In the genomic region with DNA sequence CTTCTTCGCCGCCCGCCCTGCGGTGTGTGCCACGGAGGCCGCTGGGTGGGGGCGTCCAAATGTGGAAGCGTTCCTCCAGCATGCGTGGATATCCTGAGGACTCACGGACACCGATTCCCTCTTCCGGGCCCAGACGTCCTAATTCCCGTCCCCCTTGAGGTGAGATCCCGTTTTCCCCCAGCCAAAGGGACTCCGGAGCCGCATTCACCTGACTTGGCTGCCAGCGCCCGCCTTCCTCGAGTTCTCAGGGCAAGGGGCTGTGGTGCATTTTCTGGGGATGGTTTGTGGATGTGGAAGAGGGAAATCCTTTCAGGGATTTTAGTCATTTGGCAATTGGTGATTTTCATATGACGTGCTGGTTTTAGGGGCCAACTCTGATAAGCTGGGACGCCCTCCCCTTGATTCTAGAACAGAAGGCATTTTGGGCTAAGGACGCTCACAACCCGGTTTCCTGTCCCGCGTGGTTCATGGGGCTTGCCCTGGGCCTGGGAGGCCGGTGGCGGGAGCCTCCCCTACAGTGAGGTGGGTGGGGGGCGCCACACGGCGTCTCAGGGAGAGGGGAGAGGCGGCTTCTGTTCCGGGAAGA, we compare ENCODE assay signal across 13 cellular contexts.
A peak's percentile ranks its signal among the peaks of the same experiment; 100 is the strongest.
DNase-seq lines count a peak whose midpoint lies in the region; ATAC-seq and TF ChIP-seq lines count a peak whose summit lies in the region.
"Had no signal": no experiment of that assay in that cellular context is flagged by ENCODE, and none has a peak within 500 bp of the region (broad histone marks: within the 10 kb centered on the region; RNA-seq: fewer than 3 reads in every experiment).

No MANE protein-coding gene starts in this region.

- no peak overlapping the region for H2BK5ac ChIP-seq in mesendoderm (ENCODE audit: low read length)

- no peak overlapping the region for H4K5ac ChIP-seq in mesendoderm (ENCODE audit: low read length)

- intact Hi-C loops in esophagus muscularis mucosa (cut with DNase I) (no loop called here), spleen (cut with DNase I; ENCODE audit: low total_unique reads) (no loop called here)

- no peak overlapping the region for H2BK15ac ChIP-seq in mesendoderm (replicated peaks; ENCODE audit: low read depth)

- no peak overlapping the region for H2AK5ac ChIP-seq in mesendoderm (ENCODE audit: low read length)

- no peak overlapping the region for H4K8ac ChIP-seq in mesendoderm (ENCODE audit: low read depth, low read length)

- peak overlapping the region; percentile 45 for H3K18ac ChIP-seq in mesendoderm (ENCODE audit: low read length)

- H3K4me2 ChIP-seq in mesendoderm (ENCODE audit: low read length): peak overlapping the region; percentile 88

- peak overlapping the region; percentile 65 for H3K9ac ChIP-seq in HUES64 (ENCODE audit: low read depth, low read length)
- peak overlapping the region; percentile 59 for H3K9ac ChIP-seq in mesendoderm (ENCODE audit: low read length)
- H3K9ac ChIP-seq: GM23248 had no signal

- H3K27me3 ChIP-seq in HUES64 (ENCODE audit: insufficient read depth, low read length): peaks cover 34% of the 10 kb centered on the region
- peaks cover 0 to 66% (median 25%) of the 10 kb centered on the region in 4 donors for H3K27me3 ChIP-seq in esophagus muscularis mucosa
- H3K27me3 ChIP-seq in mesendoderm (ENCODE audit: insufficient read depth, low read length, poor library complexity): peaks cover 3% of the 10 kb centered on the region
- H3K27me3 ChIP-seq in spleen (replicated peaks in 1 of 7): peaks cover 0 to 51% (median 27%) of the 10 kb centered on the region in 7 donors

- no peak for TF ChIP-seq POLR2A in esophagus muscularis mucosa (IDR thresholded peaks at IDR 0.05; ENCODE audit: low read depth)
- no peak for TF ChIP-seq POLR2A in spleen (IDR thresholded peaks at IDR 0.05)

- no peaks in the 10 kb centered on the region for H3K9me3 ChIP-seq in HUES64 (ENCODE audit: insufficient read depth, low read depth, low read length)
- H3K9me3 ChIP-seq in esophagus muscularis mucosa: no peaks in the 10 kb centered on the region
- peaks cover 0 to 17% (median 9%) of the 10 kb centered on the region in 8 donors for H3K9me3 ChIP-seq in spleen

- no peaks in the 10 kb centered on the region for H3K79me1 ChIP-seq in mesendoderm (ENCODE audit: low read length)

- H3K27ac ChIP-seq in HUES64 (ENCODE audit: low read depth, low read length): no peak overlapping the region
- no peak overlapping the region for H3K27ac ChIP-seq in esophagus muscularis mucosa (replicated peaks in 1 of 4)
- H3K27ac ChIP-seq in mesendoderm (ENCODE audit: low read depth, low read length): no peak overlapping the region
- H3K27ac ChIP-seq in spleen: no peak overlapping the region
- H3K27ac ChIP-seq: GM23248, SK-N-MC had no signal

- DNase-seq in esophagus muscularis mucosa (ENCODE audit: extremely low spot score) (no peak), mesendoderm (peak; percentile 43), spleen (no peak), NCI-H128 (lab: John Stamatoyannopoulos, UW; ENCODE audit: unreplicated experiment) (no peak)
- no peak for DNase-seq in stimulated activated CD4-positive, alpha-beta T cell treated with anti-CD3 and anti-CD28 coated beads, Interleukin-12 subunit alpha, Interleukin-12 subunit beta, amount 100 ng/mL, for 4 hours
- DNase-seq: activated CD4-positive, CD25-positive, alpha-beta regulatory T cell; GM23248; occipital lobe; stimulated activated CD4-positive, alpha-beta T cell treated with anti-CD3 and anti-CD28 coated beads, Interleukin-1b, Interleukin-23, amount 100 ng/mL, for 48 hours had no signal

- H3K4me1 ChIP-seq in HUES64 (ENCODE audit: insufficient read depth, low read length): 0 out of 2 replicates have a peak, but pooled peaks cover 6% of the 10 kb centered on the region
- H3K4me1 ChIP-seq in esophagus muscularis mucosa: peaks cover 8 to 18% (median 16%) of the 10 kb centered on the region in 4 donors
- H3K4me1 ChIP-seq in mesendoderm (ENCODE audit: control insufficient read depth, low read depth, low read length): no peaks in the 10 kb centered on the region
- H3K4me1 ChIP-seq in spleen: peaks cover 3 to 16% (median 10%) of the 10 kb centered on the region in 6 donors

- TF ChIP-seq EP300 in esophagus muscularis mucosa (IDR thresholded peaks at IDR 0.05): no peak

- no peak for ATAC-seq in HG02970 (IDR thresholded peaks at IDR 0.05; ENCODE audit: low FRiP score, unreplicated experiment)
- no peak for ATAC-seq in GM21526 (IDR thresholded peaks at IDR 0.05; ENCODE audit: low FRiP score, unreplicated experiment)

- no peak overlapping the region for H3K23ac ChIP-seq in mesendoderm (ENCODE audit: low read length)

- H3K79me2 ChIP-seq in mesendoderm (ENCODE audit: control insufficient read depth, insufficient read depth, low read length): no peaks in the 10 kb centered on the region

- peak overlapping the region; percentile 89 for H3K56ac ChIP-seq in mesendoderm (ENCODE audit: low read length)

- no peak overlapping the region for H2BK120ac ChIP-seq in mesendoderm (ENCODE audit: low read depth, low read length)

- no peak overlapping the region for H3K4ac ChIP-seq in mesendoderm (ENCODE audit: low read depth, low read length)

- no peak for TF ChIP-seq CTCF in esophagus muscularis mucosa (IDR thresholded peaks at IDR 0.05)
- no peak for TF ChIP-seq CTCF in spleen (IDR thresholded peaks at IDR 0.05 in 8 of 11, conservative IDR thresholded peaks at IDR 0.05 in 3 of 11)

- 28% methylated on average over 33 of the region's 33 CpGs for WGBS in HUES64
- WGBS in esophagus muscularis mucosa: 19% methylated on average over 15 of the region's 33 CpGs
- no CpG with 5 or more reads among the region's 33 CpGs for WGBS in mesendoderm (ENCODE audit: extremely low coverage, insufficient coverage, low lambda C conversion rate)
- WGBS in spleen, 5 donors: 15 to 26% (median 20%) methylated on average over 27 to 33 of the region's 33 CpGs

- H3K36me3 ChIP-seq in HUES64 (ENCODE audit: insufficient read depth, low read length) (no peaks in the 10 kb centered on the region), esophagus muscularis mucosa (no peaks in the 10 kb centered on the region), mesendoderm (ENCODE audit: control insufficient read depth, insufficient read depth, low read length) (no peaks in the 10 kb centered on the region), spleen (no peaks in the 10 kb centered on the region)

- H3K4me3 ChIP-seq in HUES64 (ENCODE audit: low read length): peak overlapping the region; percentile 67
- H3K4me3 ChIP-seq in esophagus muscularis mucosa: peak overlapping the region; percentile 39 to 49 (median 41)
- peak overlapping the region; percentile 35 for H3K4me3 ChIP-seq in mesendoderm (ENCODE audit: low read length)
- H3K4me3 ChIP-seq in spleen: peak overlapping the region; percentile 18 to 60 (median 26)
- H3K4me3 ChIP-seq: GM23248, SK-N-MC had no signal
